1 cellular context compared by ENCODE assay signal in genomic region chr4:25376754-25377571, GRCh38.
A peak's percentile ranks its signal among the peaks of the same experiment; 100 is the strongest.
TF ChIP-seq lines count a peak whose summit lies in the region.

TSS of gene ANAPC4 (plus strand) at chr4:25377263. CDS start at chr4:25377428, 165 bp downstream.

TF ChIP-seq in HepG2, 621 proteins besides CTCF, POLR2A, EP300 and RAD21 (continued from another document and continues in another):
- TF ChIP-seq ARID4A (CRISPR knock-in tag; IDR thresholded peaks at IDR 0.05; ENCODE audit: borderline replicate concordance): peak; percentile 87; the same call in 1 of the 2 replicates
- no peak for TF ChIP-seq ZBTB33 (CRISPR knock-in tag; IDR thresholded peaks at IDR 0.05)
- TF ChIP-seq ZNF280D (CRISPR knock-in tag; IDR thresholded peaks at IDR 0.05): no peak
- no peak for TF ChIP-seq NFE2L1 (CRISPR knock-in tag; IDR thresholded peaks at IDR 0.05; ENCODE audit: borderline replicate concordance)
- TF ChIP-seq MAFK (conservative IDR thresholded peaks at IDR 0.05 in 1 of 2, IDR thresholded peaks at IDR 0.05 in 1 of 2; ENCODE audit: low read length in 2 of 2): no peak
- no peak for TF ChIP-seq JUNB (CRISPR knock-in tag; IDR thresholded peaks at IDR 0.05; ENCODE audit: borderline replicate concordance)
- TF ChIP-seq HNF4G (IDR thresholded peaks at IDR 0.05; ENCODE audit: borderline replicate concordance, low read depth, low read length): no peak
- no peak for TF ChIP-seq HNF4G (CRISPR knock-in tag; IDR thresholded peaks at IDR 0.05; ENCODE audit: borderline replicate concordance, low read depth)
- no peak for TF ChIP-seq RFX3 (CRISPR knock-in tag; IDR thresholded peaks at IDR 0.05)
- TF ChIP-seq SIX1 (CRISPR knock-in tag; IDR thresholded peaks at IDR 0.05; ENCODE audit: borderline replicate concordance): no peak
- no peak for TF ChIP-seq ZMYM2 (CRISPR knock-in tag; IDR thresholded peaks at IDR 0.05)
- no peak for TF ChIP-seq NR2F2 (IDR thresholded peaks at IDR 0.05; ENCODE audit: borderline replicate concordance, low read depth)
- TF ChIP-seq ZNF510 (CRISPR knock-in tag; IDR thresholded peaks at IDR 0.05; ENCODE audit: low read depth): no peak
- no peak for TF ChIP-seq SOX6 (IDR thresholded peaks at IDR 0.05)
- TF ChIP-seq SOX6 (CRISPR knock-in tag; IDR thresholded peaks at IDR 0.05): peak; percentile 15; the same call in 1 of the 2 replicates
- TF ChIP-seq TAF1 (CRISPR knock-in tag; IDR thresholded peaks at IDR 0.05): peak; percentile 67; the same call in 1 of the 2 replicates
- TF ChIP-seq RCOR2 (CRISPR knock-in tag; IDR thresholded peaks at IDR 0.05): no peak
- peak; percentile 63 for TF ChIP-seq ERF (CRISPR knock-in tag; IDR thresholded peaks at IDR 0.05)
- no peak for TF ChIP-seq ZXDC (CRISPR knock-in tag; IDR thresholded peaks at IDR 0.05)
- TF ChIP-seq ZNF224 (CRISPR knock-in tag; IDR thresholded peaks at IDR 0.05): no peak
- TF ChIP-seq SMAD3 (CRISPR knock-in tag; IDR thresholded peaks at IDR 0.05): no peak
- TF ChIP-seq PBX2 (CRISPR knock-in tag; IDR thresholded peaks at IDR 0.05): no peak
- TF ChIP-seq ZNF3 (CRISPR knock-in tag; IDR thresholded peaks at IDR 0.05): no peak
- 0 out of 2 replicates have a peak, but pooled peaks have one; percentile 32 for TF ChIP-seq SALL2 (CRISPR knock-in tag; IDR thresholded peaks at IDR 0.05)
- TF ChIP-seq GPBP1L1 (CRISPR knock-in tag; IDR thresholded peaks at IDR 0.05): no peak
- 0 out of 2 replicates have a peak, but pooled peaks have one; percentile 10 for TF ChIP-seq BATF2 (CRISPR knock-in tag; IDR thresholded peaks at IDR 0.05)
- no peak for TF ChIP-seq SKIL (CRISPR knock-in tag; IDR thresholded peaks at IDR 0.05; ENCODE audit: borderline replicate concordance)
- no peak for TF ChIP-seq ZNF446 (CRISPR knock-in tag; IDR thresholded peaks at IDR 0.05)
- TF ChIP-seq NFATC3 (CRISPR knock-in tag; IDR thresholded peaks at IDR 0.05): no peak
- TF ChIP-seq TEF (CRISPR knock-in tag; IDR thresholded peaks at IDR 0.05): no peak
- no peak for TF ChIP-seq SP140L (CRISPR knock-in tag; IDR thresholded peaks at IDR 0.05; ENCODE audit: borderline replicate concordance)
- TF ChIP-seq ZNF652 (CRISPR knock-in tag; IDR thresholded peaks at IDR 0.05; ENCODE audit: borderline replicate concordance, low read depth): no peak
- TF ChIP-seq ZNF136 (CRISPR knock-in tag; IDR thresholded peaks at IDR 0.05; ENCODE audit: low read depth): no peak
- TF ChIP-seq ZFP91 (CRISPR knock-in tag; IDR thresholded peaks at IDR 0.05; ENCODE audit: borderline replicate concordance): peak; percentile 82; the same call in 1 of the 2 replicates
- TF ChIP-seq ZNF251 (CRISPR knock-in tag; IDR thresholded peaks at IDR 0.05): no peak
- TF ChIP-seq ZBTB39 (CRISPR knock-in tag; IDR thresholded peaks at IDR 0.05): 0 out of 2 replicates have a peak, but pooled peaks have one; percentile 46
